Comparison of ENCODE assay signal across 8 cellular contexts in the genomic region with DNA sequence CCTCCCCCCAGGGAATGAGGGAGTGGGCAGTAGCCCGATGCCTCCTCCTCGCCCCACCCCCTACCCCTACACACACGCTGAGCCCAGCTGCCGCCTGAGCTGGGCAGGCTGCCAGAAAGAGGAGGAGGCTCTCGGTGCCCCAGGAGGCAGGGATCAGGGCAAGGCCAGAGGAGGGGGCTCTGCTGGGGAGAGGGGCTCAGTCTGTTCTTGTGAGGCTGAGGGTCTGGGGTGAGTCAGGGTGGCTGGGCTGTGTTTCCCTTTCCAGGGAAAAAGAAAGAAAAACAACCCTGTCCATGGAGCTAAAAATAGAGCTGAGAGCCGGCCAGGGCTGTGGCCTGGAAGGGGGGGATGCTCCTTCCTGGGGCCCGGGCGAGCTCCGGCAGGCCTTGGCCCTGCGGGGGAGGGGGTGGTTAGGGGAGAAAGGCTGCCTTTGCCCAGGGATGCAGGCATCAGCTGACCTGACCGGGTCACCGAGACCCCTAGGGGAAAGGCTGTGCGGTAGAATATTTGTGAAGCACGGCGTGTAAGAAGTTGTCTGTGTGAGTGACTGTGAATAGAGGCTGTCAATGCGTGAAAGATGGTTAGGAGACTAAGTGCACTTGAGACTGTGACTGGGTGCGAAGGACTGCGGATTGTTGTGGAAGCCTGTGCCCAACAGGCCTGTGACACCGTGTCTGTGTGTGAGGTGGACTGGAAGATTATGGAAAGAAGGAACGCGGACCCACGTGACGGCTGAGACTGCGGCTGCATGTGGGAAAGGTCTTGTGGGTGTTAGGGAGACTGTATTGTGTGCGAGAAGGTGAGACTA. TPM values are rescaled to one million over a fixed set of nuclear protein-coding genes. Genes with fewer than 3 reads are reported as not detected.
DNase-seq lines count a peak whose midpoint lies in the region; ATAC-seq and TF ChIP-seq lines count a peak whose summit lies in the region.

No MANE protein-coding gene starts in this region.

- peaks cover 54% of the 10 kb centered on the region for H3K4me1 Mint-ChIP-seq in nephron progenitor cell

- H3K4me3 ChIP-seq in MG63 = peak overlapping the region; percentile 83
- peak overlapping the region; percentile 68 for H3K4me3 ChIP-seq in RWPE2 (ENCODE audit: severe bottlenecking)
- H3K4me3 ChIP-seq in fibroblast of villous mesenchyme (ENCODE audit: low read depth, low read length) = peak overlapping the region; percentile 91
- peak overlapping the region; percentile 76 to 97 for H3K4me3 ChIP-seq in testis

- H3K9me3 Mint-ChIP-seq in nephron progenitor cell = no peaks in the 10 kb centered on the region

- no peaks in the 10 kb centered on the region for H3K9me3 ChIP-seq in MG63
- no peaks in the 10 kb centered on the region for H3K9me3 ChIP-seq in RWPE2 (ENCODE audit: severe bottlenecking)
- no peaks in the 10 kb centered on the region for H3K9me3 ChIP-seq in testis

- intact Hi-C loops in testis (cut with DNase I; ENCODE audit: low total_unique reads) = no loop called here

- peak; percentile 52 for DNase-seq in AG09319 (ENCODE audit: extremely low read depth, low read depth)
- DNase-seq in MG63 = peak; percentile 93
- no peak for DNase-seq in RWPE2 (ENCODE audit: low spot score)
- DNase-seq in activated naive CD4-positive, alpha-beta T cell treated with Interleukin-2 at 50 U/mL for 16 hours = peak; percentile 67
- peak; percentile 88 for DNase-seq in fibroblast of villous mesenchyme (ENCODE audit: low read depth)
- DNase-seq in nephron progenitor cell = peak; percentile 77
- peak; percentile 92 for DNase-seq in testis

- H3K36me3 ChIP-seq in MG63 (peaks cover 42% of the 10 kb centered on the region), RWPE2 (ENCODE audit: low read depth) (peaks cover 25% of the 10 kb centered on the region), testis (ENCODE audit: low read depth, missing control alignments) (no peaks in the 10 kb centered on the region)

- H3K27me3 Mint-ChIP-seq in nephron progenitor cell (ENCODE audit: low read depth, poor library complexity) = peaks cover 3% of the 10 kb centered on the region

- ATAC-seq in GM19351 (IDR thresholded peaks at IDR 0.05; ENCODE audit: unreplicated experiment) (peak; percentile 23), RWPE2 (ENCODE audit: low read depth) (peak; percentile 38)

- TF ChIP-seq POLR2A in testis (IDR thresholded peaks at IDR 0.05) = no peak

- H3K27ac Mint-ChIP-seq in nephron progenitor cell = peak overlapping the region; percentile 97

- H3K27me3 ChIP-seq in MG63 (no peaks in the 10 kb centered on the region), RWPE2 (ENCODE audit: insufficient read depth, poor library complexity, severe bottlenecking) (no peaks in the 10 kb centered on the region), testis (no peaks in the 10 kb centered on the region)

- no peak for TF ChIP-seq CTCF in AG09319 (IDR thresholded peaks at IDR 0.05; ENCODE audit: low read depth, low read length)
- no peak for TF ChIP-seq CTCF in RWPE2 (IDR thresholded peaks at IDR 0.05; ENCODE audit: poor library complexity, severe bottlenecking)
- TF ChIP-seq CTCF in fibroblast of villous mesenchyme (IDR thresholded peaks at IDR 0.05; ENCODE audit: insufficient read depth, low read depth, low read length) = no peak
- no peak for TF ChIP-seq CTCF in nephron progenitor cell (IDR thresholded peaks at IDR 0.05)
- no peak for TF ChIP-seq CTCF in testis (IDR thresholded peaks at IDR 0.05)

- peak overlapping the region; percentile 88 for H3K4me3 Mint-ChIP-seq in nephron progenitor cell

- WGBS in testis, 2 donors = 0 to 1% methylated on average over 21 to 25 of the region's 25 CpGs

- H3K27ac ChIP-seq in RWPE2 (ENCODE audit: poor library complexity, severe bottlenecking) (peak overlapping the region; percentile 91), testis (peak overlapping the region; percentile 99 to 100)

- H3K4me1 ChIP-seq in RWPE2 (ENCODE audit: insufficient read depth, poor library complexity, severe bottlenecking) (peaks cover 8% of the 10 kb centered on the region), testis (peaks cover 35% of the 10 kb centered on the region)

- H3K36me3 Mint-ChIP-seq in nephron progenitor cell (ENCODE audit: low read depth) = peaks cover 15% of the 10 kb centered on the region

RNA-seq across cellular contexts. Expression of gene LZTS2, which starts 1.2 kb away (rescaled TPM):
- 60.9 and 64.4 TPM in 2 replicates for total RNA-seq in MG63 (2014; rRNA removed; shearing (Covaris generic); ENCODE audit: low replicate concordance)
- total RNA-seq in fibroblast of villous mesenchyme (87.7 and 134 TPM in 2 replicates), testis (100 to 1,000 TPM; 133 to 158 TPM)
- polyA plus RNA-seq in testis (ENCODE audit: insufficient read depth, low read depth, low replicate concordance) = 65.9 TPM

RNA-seq across cellular contexts. Expression of gene TWNK, which starts 11.0 kb away (rescaled TPM):
- 13.3 and 14.6 TPM in 2 replicates for total RNA-seq in MG63 (2014; rRNA removed; shearing (Covaris generic); ENCODE audit: low replicate concordance)
- total RNA-seq in fibroblast of villous mesenchyme (3.2 and 3.9 TPM in 2 replicates), testis (10 to 100 TPM; 24.4 to 31.1 TPM)
- polyA plus RNA-seq in testis (ENCODE audit: insufficient read depth, low read depth, low replicate concordance) = 26.4 TPM

RNA-seq across cellular contexts. Expression of gene MRPL43, which starts 11.1 kb away (rescaled TPM):
- total RNA-seq in MG63 (2014; rRNA removed; shearing (Covaris generic); ENCODE audit: low replicate concordance) = 85.9 and 134 TPM in 2 replicates
- total RNA-seq in fibroblast of villous mesenchyme (51.8 and 67.3 TPM in 2 replicates), testis (100 to 1,000 TPM; 123 to 124 TPM)
- 199 TPM for polyA plus RNA-seq in testis (ENCODE audit: insufficient read depth, low read depth, low replicate concordance)

RNA-seq across cellular contexts. Expression of gene SEMA4G, which starts 29.1 kb away (rescaled TPM):
- total RNA-seq in MG63 (2014; rRNA removed; shearing (Covaris generic); ENCODE audit: low replicate concordance) = not detected in 2 replicates
- total RNA-seq in fibroblast of villous mesenchyme (0.43 and 0.64 TPM in 2 replicates), testis (1 to 10 TPM; 4.8 to 7.2 TPM)
- polyA plus RNA-seq in testis (ENCODE audit: insufficient read depth, low read depth, low replicate concordance) = 6.2 TPM

RNA-seq across cellular contexts. Expression of gene PDZD7, which starts 32.5 kb away (rescaled TPM):
- 1.4 and 2.5 TPM in 2 replicates for total RNA-seq in MG63 (2014; rRNA removed; shearing (Covaris generic); ENCODE audit: low replicate concordance)
- 1.7 and 1.9 TPM in 2 replicates for total RNA-seq in fibroblast of villous mesenchyme
- total RNA-seq in testis = 1 to 10 TPM; 2.2 to 3.5 TPM
- 1.6 TPM for polyA plus RNA-seq in testis (ENCODE audit: insufficient read depth, low read depth, low replicate concordance)
